ENCODE assay signal across 8 cellular contexts in genomic region chr2:32627901-32628645, GRCh38. TPM values are rescaled to one million over a fixed set of nuclear protein-coding genes. Genes with fewer than 3 reads are reported as not detected.
DNase-seq lines count a peak whose midpoint lies in the region; ATAC-seq and TF ChIP-seq lines count a peak whose summit lies in the region.

Gene TTC27 (plus strand): TSS chr2:32628050. CDS start chr2:32628293, 243 bp downstream.

- H3K4me3 ChIP-seq in ascending aorta (peak within 1 kb of the TSS; percentile 63 to 83), right cardiac atrium (ENCODE audit: low read length) (peak within 1 kb of the TSS; percentile 94), vagina (peak within 1 kb of the TSS; percentile 70 to 82)

- intact Hi-C loops in ascending aorta (cut with DNase I), result loop anchor here (5.0 to 10.0 kb wide), 4 partner anchors 84 to 969 kb away; partner anchors contain the start of genes FAM98A and LTBP1
- intact Hi-C loops in right cardiac atrium (cut with DNase I), result no loop called here
- intact Hi-C loops in vagina (cut with DNase I), result no loop called here

- H3K4me1 ChIP-seq in ascending aorta (peaks cover 5 to 11% of the 10 kb centered on the region in 2 donors), right cardiac atrium (ENCODE audit: control insufficient read depth, insufficient read depth, low read length) (no peaks in the 10 kb centered on the region), vagina (peaks cover 23% of the 10 kb centered on the region)

- no peak for TF ChIP-seq CTCF in ascending aorta (IDR thresholded peaks at IDR 0.05)
- no peak for TF ChIP-seq CTCF in vagina (IDR thresholded peaks at IDR 0.05)

- DNase-seq in NCI-H187 (lab: John Stamatoyannopoulos, UW) (peak; percentile 91 to 94), T-helper 2 cell (peak; percentile 86 to 97 (median 92)), ascending aorta (ENCODE audit: low spot score in 2 of 2) (peak; percentile 88 to 98), right cardiac atrium (peak; percentile 96 to 98 (median 98)), pulmonary artery endothelial cell (ENCODE audit: low read depth, low spot score) (peak; percentile 82), vagina (ENCODE audit: extremely low spot score in 2 of 2) (peak; percentile 93 to 98)

- H3K27ac ChIP-seq in ascending aorta (peak within 1 kb of the TSS; percentile 70 to 74), right cardiac atrium (ENCODE audit: low read length) (peak within 1 kb of the TSS; percentile 79), vagina (peak within 1 kb of the TSS; percentile 17)

- H3K9me3 ChIP-seq in ascending aorta (no peaks in the 10 kb centered on the region), right cardiac atrium (ENCODE audit: control insufficient read depth, low read length) (no peaks in the 10 kb centered on the region), vagina (no peaks in the 10 kb centered on the region)

- no peak for TF ChIP-seq POLR2A in vagina (IDR thresholded peaks at IDR 0.05)

- H3K36me3 ChIP-seq in ascending aorta, result peaks cover 9 to 14% of the 10 kb centered on the region in 2 donors
- peaks cover 0 to 5% of the 10 kb centered on the region in 2 donors for H3K36me3 ChIP-seq in vagina

- no peaks in the 10 kb centered on the region for H3K27me3 ChIP-seq in ascending aorta
- H3K27me3 ChIP-seq in right cardiac atrium (ENCODE audit: control insufficient read depth, insufficient read depth), result no peaks in the 10 kb centered on the region
- no peaks in the 10 kb centered on the region for H3K27me3 ChIP-seq in vagina

- ATAC-seq in GM18498 (IDR thresholded peaks at IDR 0.05; ENCODE audit: unreplicated experiment) (peak; percentile 99), HG02938 (IDR thresholded peaks at IDR 0.05; ENCODE audit: unreplicated experiment) (peak; percentile 99), right cardiac atrium (peak; percentile 99 to 100)

- WGBS in right cardiac atrium, result under 1% methylated on average over 36 of the region's 36 CpGs

RNA-seq across cellular contexts. Expression of gene TTC27, which starts in this region (rescaled TPM):
- total RNA-seq in ascending aorta (118 TPM), right cardiac atrium (10 to 100 TPM in 2 of 4 donors, 1 to 10 TPM in 2; 6.5 to 10.3 (median 8.7) TPM), pulmonary artery endothelial cell (26.5 and 34.1 TPM in 2 replicates), vagina (12.5 TPM)
- 5.0 TPM for polyA plus RNA-seq in right cardiac atrium

Comparison
In these comparisons a context has a peak if more than half of its experiments do, and no peak if none do; other contexts are left out.
1. Peak in every context shown above with its lines: DNase-seq, ATAC-seq, H3K4me3 ChIP-seq and H3K27ac ChIP-seq.
2. H3K27ac ChIP-seq: peak in every context shown above with its lines; median percentile 79 in right cardiac atrium; 72 in ascending aorta; 17 in vagina.